29 cellular contexts compared by ENCODE assay signal in the genomic region with DNA sequence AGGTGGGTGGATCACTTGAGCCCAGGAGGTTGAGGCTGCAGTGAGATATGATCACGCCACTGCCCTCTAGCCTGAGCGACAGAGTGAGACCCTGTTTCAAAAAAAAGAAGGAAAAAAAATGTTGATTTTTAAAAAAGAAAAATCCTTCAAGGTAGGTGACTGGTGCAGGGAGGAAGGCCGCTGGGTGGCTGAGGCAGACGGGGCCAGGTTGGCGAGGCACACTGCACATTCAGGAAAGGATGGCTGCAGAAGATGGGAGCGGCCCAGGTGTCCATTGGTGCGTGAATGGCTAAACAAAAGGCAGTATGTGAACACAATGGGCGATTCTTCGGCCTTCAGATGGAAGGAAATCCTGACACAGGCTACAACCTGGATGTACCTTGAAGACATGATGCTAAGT.
"Had no signal": no experiment of that assay in that cellular context is flagged by ENCODE, and none has a peak within 500 bp of the region (broad histone marks: within the 10 kb centered on the region; RNA-seq: fewer than 3 reads in every experiment).

No MANE protein-coding gene starts in this region.

- H3K27me3 Mint-ChIP-seq: naive thymus-derived CD8-positive, alpha-beta T cell; natural killer cell treated with Interleukin-12 subunit alpha and Interleukin-12 subunit beta and Interleukin-15 and Interleukin-18, amount 100 ng/mL, for 72 hours; progenitor cell of endocrine pancreas; stimulated activated naive CD8-positive, alpha-beta T cell treated with anti-CD3 and anti-CD28 coated beads, Interleukin-15, Interleukin-2, amounts not matched to agents 100 ng/mL and 50 ng/mL, for 24 hours; type B pancreatic cell had no signal

- H3K4me3 Mint-ChIP-seq: naive B cell; naive thymus-derived CD8-positive, alpha-beta T cell; natural killer cell treated with Interleukin-12 subunit alpha and Interleukin-12 subunit beta and Interleukin-15 and Interleukin-18, amount 100 ng/mL, for 72 hours; neural progenitor cell; stimulated activated effector memory CD8-positive, alpha-beta T cell treated with anti-CD3 and anti-CD28 coated beads, Interleukin-12 subunit alpha, Interleukin-12 subunit beta, amount 100 ng/mL, for 72 hours; stimulated activated naive B cell treated with anti-CD40 and anti-IgM and Interleukin-4, amounts not matched to agents 10 μg/mL and 1 μg/mL and 100 μg/mL, for 72 hours; stimulated activated naive CD8-positive, alpha-beta T cell treated with anti-CD3 and anti-CD28 coated beads, Interleukin-15, Interleukin-2, amounts not matched to agents 100 ng/mL and 50 ng/mL, for 24 hours; type B pancreatic cell had no signal

- H3K9ac ChIP-seq: neural progenitor cell, parathyroid adenoma had no signal

- H3K27ac Mint-ChIP-seq: naive B cell; naive thymus-derived CD8-positive, alpha-beta T cell; natural killer cell treated with Interleukin-12 subunit alpha and Interleukin-12 subunit beta and Interleukin-15 and Interleukin-18, amount 100 ng/mL, for 72 hours; neural progenitor cell; progenitor cell of endocrine pancreas; stimulated activated effector memory CD8-positive, alpha-beta T cell treated with anti-CD3 and anti-CD28 coated beads, Interleukin-12 subunit alpha, Interleukin-12 subunit beta, amount 100 ng/mL, for 72 hours; stimulated activated naive B cell treated with anti-CD40 and anti-IgM and Interleukin-4, amounts not matched to agents 10 μg/mL and 1 μg/mL and 100 μg/mL, for 72 hours; stimulated activated naive CD8-positive, alpha-beta T cell treated with anti-CD3 and anti-CD28 coated beads, Interleukin-15, Interleukin-2, amounts not matched to agents 100 ng/mL and 50 ng/mL, for 24 hours; type B pancreatic cell had no signal

- H3K4me2 ChIP-seq: neural progenitor cell had no signal

- H3K4me1 Mint-ChIP-seq: stimulated activated effector memory CD8-positive, alpha-beta T cell treated with anti-CD3 and anti-CD28 coated beads, Interleukin-12 subunit alpha, Interleukin-12 subunit beta, amount 100 ng/mL, for 72 hours; stimulated activated naive B cell treated with anti-CD40 and anti-IgM and Interleukin-4, amounts not matched to agents 10 μg/mL and 1 μg/mL and 100 μg/mL, for 72 hours had no signal

- H3K27ac ChIP-seq: neural progenitor cell, ovary, parathyroid adenoma, psoas muscle, right lobe of liver, sigmoid colon, stomach, thoracic aorta, thyroid gland, tibial nerve, upper lobe of right lung, uterus had no signal

- H3K9me3 ChIP-seq: ovary, psoas muscle, thoracic aorta, thyroid gland, upper lobe of right lung had no signal

- H3K27me3 ChIP-seq: neural progenitor cell, ovary, right lobe of liver, sigmoid colon, stomach, thyroid gland, tibial nerve, upper lobe of right lung, uterus had no signal

- H3K9me3 Mint-ChIP-seq: natural killer cell treated with Interleukin-12 subunit alpha and Interleukin-12 subunit beta and Interleukin-15 and Interleukin-18, amount 100 ng/mL, for 72 hours had no signal

- H3K4me3 ChIP-seq: neural progenitor cell, ovary, psoas muscle, right lobe of liver, sigmoid colon, stomach, thoracic aorta, thyroid gland, tibial nerve, upper lobe of right lung, uterus had no signal

- H3K36me3 ChIP-seq: ovary, uterus had no signal

- H2AFZ ChIP-seq: neural progenitor cell, parathyroid adenoma had no signal

- DNase-seq: naive B cell; naive thymus-derived CD8-positive, alpha-beta T cell; occipital lobe; ovary; posterior cingulate gyrus; psoas muscle; right cardiac atrium; right lobe of liver; sigmoid colon; small intestine; stimulated activated CD4-positive, alpha-beta T cell treated with anti-CD3 and anti-CD28 coated beads, Interleukin-12 subunit alpha, Interleukin-12 subunit beta, amount 100 ng/mL, for 4 hours; stimulated activated CD4-positive, alpha-beta T cell treated with anti-CD3 and anti-CD28 coated beads, Interleukin-1b, Interleukin-23, amount 100 ng/mL, for 48 hours; stimulated activated CD4-positive, alpha-beta T cell treated with anti-CD3 and anti-CD28 coated beads, Interleukin-4, amount 100 ng/mL, for 1 hour; stimulated activated CD4-positive, alpha-beta T cell treated with anti-CD3 and anti-CD28 coated beads, Interleukin-4, amount 100 ng/mL, for 4 hours; stimulated activated naive B cell treated with anti-CD40 and anti-IgM and Interleukin-4, amounts not matched to agents 10 μg/mL and 1 μg/mL and 100 μg/mL, for 72 hours; stimulated activated naive CD4-positive, alpha-beta T cell treated with Interleukin-2 at 50 U/mL for 16 hours; stomach; thyroid gland; upper lobe of right lung; uterus had no signal

- H3K4me1 ChIP-seq: parathyroid adenoma, psoas muscle, right lobe of liver, upper lobe of right lung, uterus had no signal

- ATAC-seq: naive thymus-derived CD8-positive, alpha-beta T cell; natural killer cell treated with Interleukin-12 subunit alpha and Interleukin-12 subunit beta and Interleukin-15 and Interleukin-18, amount 100 ng/mL, for 72 hours; psoas muscle; right cardiac atrium; right lobe of liver; stimulated activated effector memory CD8-positive, alpha-beta T cell treated with anti-CD3 and anti-CD28 coated beads, Interleukin-12 subunit alpha, Interleukin-12 subunit beta, amount 100 ng/mL, for 72 hours; stimulated activated naive B cell treated with anti-CD40 and anti-IgM and Interleukin-4, amounts not matched to agents 10 μg/mL and 1 μg/mL and 100 μg/mL, for 72 hours; upper lobe of right lung had no signal

- H3K79me2 ChIP-seq: parathyroid adenoma had no signal
